28 cellular contexts compared by ENCODE assay signal in genomic region chr13:29301027-29301426, GRCh38.
"Had no signal": no experiment of that assay in that cellular context is flagged by ENCODE, and none has a peak within 500 bp of the region (broad histone marks: within the 10 kb centered on the region; RNA-seq: fewer than 3 reads in every experiment).

No MANE protein-coding gene starts in this region.

- H3K36me3 ChIP-seq: ascending aorta, cardiac muscle cell, SJCRH30, WERI-Rb-1 had no signal

- H3K4me3 Mint-ChIP-seq: activated CD4-positive, alpha-beta T cell treated with anti-CD3 and anti-CD28 coated beads, Interleukin-2, amount 10 ng/mL, durations not matched to agents 24 days and 14 days; activated CD8-positive, alpha-beta T cell treated with anti-CD3 and anti-CD28 coated beads for 36 hours; activated naive CD8-positive, alpha-beta T cell treated with anti-CD3 and anti-CD28 coated beads for 36 hours; activated T-cell treated with anti-CD3 and anti-CD28 coated beads, Interleukin-2, amount 50 U/mL, for 72 hours; activated T-helper 17 cell treated with anti-CD3 and anti-CD28 coated beads, Interleukin-2, amount 50 U/mL, for 72 hours; central memory CD8-positive, alpha-beta T cell had no signal

- H3K4me1 Mint-ChIP-seq: activated CD4-positive, alpha-beta T cell treated with anti-CD3 and anti-CD28 coated beads, Interleukin-2, amount 10 ng/mL, durations not matched to agents 24 days and 14 days; activated naive CD8-positive, alpha-beta T cell treated with anti-CD3 and anti-CD28 coated beads for 36 hours; activated T-helper 17 cell treated with anti-CD3 and anti-CD28 coated beads, Interleukin-2, amount 50 U/mL, for 72 hours; central memory CD8-positive, alpha-beta T cell had no signal

- H3K27me3 ChIP-seq: ascending aorta, cardiac muscle cell, SJCRH30 had no signal

- H3K27me3 Mint-ChIP-seq: activated CD4-positive, alpha-beta T cell treated with anti-CD3 and anti-CD28 coated beads, Interleukin-2, amount 10 ng/mL, durations not matched to agents 24 days and 14 days had no signal

- H3K4me3 ChIP-seq: ascending aorta, cardiac muscle cell, SJCRH30, SK-N-MC had no signal

- H3K27ac Mint-ChIP-seq: activated CD4-positive, alpha-beta T cell treated with anti-CD3 and anti-CD28 coated beads, Interleukin-2, amount 10 ng/mL, durations not matched to agents 24 days and 14 days; activated CD8-positive, alpha-beta T cell treated with anti-CD3 and anti-CD28 coated beads for 36 hours; activated naive CD8-positive, alpha-beta T cell treated with anti-CD3 and anti-CD28 coated beads for 36 hours; activated T-cell treated with anti-CD3 and anti-CD28 coated beads, Interleukin-2, amount 50 U/mL, for 72 hours; activated T-helper 17 cell treated with anti-CD3 and anti-CD28 coated beads, Interleukin-2, amount 50 U/mL, for 72 hours had no signal

- ATAC-seq: activated CD8-positive, alpha-beta T cell treated with anti-CD3 and anti-CD28 coated beads for 36 hours; activated T-cell treated with anti-CD3 and anti-CD28 coated beads, Interleukin-2, amount 50 U/mL, for 72 hours; activated T-helper 17 cell treated with anti-CD3 and anti-CD28 coated beads, Interleukin-2, amount 50 U/mL, for 72 hours; Panc1 had no signal

- H3K4me1 ChIP-seq: ascending aorta, SJCRH30 had no signal

- DNase-seq: activated CD4-positive, alpha-beta T cell treated with anti-CD3 and anti-CD28 coated beads, Interleukin-2, amount 10 ng/mL, durations not matched to agents 24 days and 14 days; activated CD4-positive, alpha-beta T cell treated with anti-CD3 and anti-CD28 coated beads, Interleukin-2, amount 50 U/mL, for 4 hours; activated CD8-positive, alpha-beta T cell treated with anti-CD3 and anti-CD28 coated beads for 36 hours; activated effector memory CD4-positive, alpha-beta T cell treated with anti-CD3 and anti-CD28 coated beads, Interleukin-2, amount 50 U/mL, for 16 hours; activated naive CD4-positive, alpha-beta T cell; activated naive CD4-positive, alpha-beta T cell treated with anti-CD3 and anti-CD28 coated beads, Interleukin-2, amount 50 U/mL, for 16 hours; activated naive CD8-positive, alpha-beta T cell treated with anti-CD3 and anti-CD28 coated beads for 36 hours; activated T-cell treated with anti-CD3 and anti-CD28 coated beads, Interleukin-2, amount 50 U/mL, for 1 hour; activated T-cell treated with anti-CD3 and anti-CD28 coated beads, Interleukin-2, amount 50 U/mL, for 72 hours; amygdala; Karpas-422; NCI-H1105; NCI-H1417 treated with DMSO at 0.1 percent for 48 hours; NCI-H187 treated with DMSO at 0.1 percent for 48 hours; NCI-H2081; NCI-H226; NCI-H446 treated with DMSO at 0.1 percent for 48 hours; NCI-H524; SHP77; SJCRH30; T1000; WERI-Rb-1 had no signal

- H3K27ac ChIP-seq: ascending aorta, cardiac muscle cell, SJCRH30, SK-N-MC, WERI-Rb-1 had no signal

- H3K36me3 Mint-ChIP-seq: activated naive CD8-positive, alpha-beta T cell treated with anti-CD3 and anti-CD28 coated beads for 36 hours had no signal
